24 cellular contexts compared by ENCODE assay signal in the genomic region with DNA sequence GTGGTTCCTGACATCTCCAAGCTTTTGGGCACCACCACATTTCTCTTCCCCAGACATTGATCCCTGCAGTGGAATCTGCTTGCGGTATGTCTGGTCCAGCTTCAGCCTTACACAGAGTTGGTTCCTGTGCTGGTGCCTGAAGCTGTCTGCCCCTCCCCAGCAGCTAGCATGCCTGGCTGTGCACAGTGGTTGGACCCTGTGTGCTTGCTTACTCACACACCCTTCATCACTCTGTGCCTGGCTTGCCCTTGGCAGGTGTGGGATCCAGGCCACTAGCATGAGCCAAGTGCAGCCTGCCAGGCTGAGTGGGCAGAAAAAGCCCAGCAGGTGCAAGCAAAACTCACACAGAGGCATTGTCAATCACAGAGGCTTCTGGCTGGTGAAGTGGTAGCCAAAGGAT.
"Had no signal": no experiment of that assay in that cellular context is flagged by ENCODE, and none has a peak within 500 bp of the region (broad histone marks: within the 10 kb centered on the region; RNA-seq: fewer than 3 reads in every experiment).

No MANE protein-coding gene starts in this region.

- H3K9me3 Mint-ChIP-seq: stimulated activated naive CD8-positive, alpha-beta T cell treated with anti-CD3 and anti-CD28 coated beads, Interleukin-15, Interleukin-2, amounts not matched to agents 100 ng/mL and 50 ng/mL, for 24 hours had no signal

- H3K4me1 ChIP-seq: esophagus squamous epithelium, left lung, lower lobe of right lung, psoas muscle, right lobe of liver, suprapubic skin, transverse colon, upper lobe of right lung, uterus had no signal

- H3K27ac Mint-ChIP-seq: effector memory CD8-positive, alpha-beta T cell; natural killer cell; stimulated activated naive B cell treated with anti-CD40 and anti-IgM and Interleukin-4, amounts not matched to agents 10 μg/mL and 1 μg/mL and 100 μg/mL, for 72 hours; stimulated activated naive CD8-positive, alpha-beta T cell treated with anti-CD3 and anti-CD28 coated beads, Interleukin-15, Interleukin-2, amounts not matched to agents 100 ng/mL and 50 ng/mL, for 24 hours had no signal

- H3K4me3 Mint-ChIP-seq: effector memory CD8-positive, alpha-beta T cell; natural killer cell; stimulated activated naive B cell treated with anti-CD40 and anti-IgM and Interleukin-4, amounts not matched to agents 10 μg/mL and 1 μg/mL and 100 μg/mL, for 72 hours; stimulated activated naive CD8-positive, alpha-beta T cell treated with anti-CD3 and anti-CD28 coated beads, Interleukin-15, Interleukin-2, amounts not matched to agents 100 ng/mL and 50 ng/mL, for 24 hours had no signal

- DNase-seq: dermis blood vessel endothelial cell; effector memory CD8-positive, alpha-beta T cell; erythroblast; esophagus squamous epithelium; foreskin melanocyte; glutamatergic neuron; left lung; lower lobe of right lung; natural killer cell; occipital lobe; ovary; psoas muscle; retina; right lobe of liver; small intestine; stimulated activated CD4-positive, alpha-beta T cell treated with anti-CD3 and anti-CD28 coated beads, Interleukin-15, amount 100 ng/mL, for 24 hours; stimulated activated CD4-positive, alpha-beta T cell treated with anti-CD3 and anti-CD28 coated beads, Interleukin-2, amount 100 ng/mL, for 48 hours; stimulated activated naive B cell treated with anti-CD40 and anti-IgM and Interleukin-4, amounts not matched to agents 10 μg/mL and 1 μg/mL and 100 μg/mL, for 72 hours; transverse colon; upper lobe of right lung; uterus had no signal

- H3K9me3 ChIP-seq: esophagus squamous epithelium, left lung, lower lobe of right lung, ovary, psoas muscle, right lobe of liver, suprapubic skin, transverse colon, upper lobe of right lung, uterus had no signal

- H3K27me3 ChIP-seq: left lung, ovary, right lobe of liver, suprapubic skin, transverse colon, upper lobe of right lung, uterus had no signal

- ATAC-seq: effector memory CD8-positive, alpha-beta T cell; left lung; lower lobe of right lung; natural killer cell; right lobe of liver; stimulated activated naive B cell treated with anti-CD40 and anti-IgM and Interleukin-4, amounts not matched to agents 10 μg/mL and 1 μg/mL and 100 μg/mL, for 72 hours; upper lobe of right lung had no signal

- H3K4me1 Mint-ChIP-seq: natural killer cell; stimulated activated naive B cell treated with anti-CD40 and anti-IgM and Interleukin-4, amounts not matched to agents 10 μg/mL and 1 μg/mL and 100 μg/mL, for 72 hours had no signal

- H3K4me3 ChIP-seq: coronary artery, esophagus squamous epithelium, left lung, lower lobe of right lung, ovary, psoas muscle, right lobe of liver, suprapubic skin, transverse colon, upper lobe of right lung, uterus had no signal

- H3K36me3 Mint-ChIP-seq: natural killer cell; stimulated activated naive B cell treated with anti-CD40 and anti-IgM and Interleukin-4, amounts not matched to agents 10 μg/mL and 1 μg/mL and 100 μg/mL, for 72 hours had no signal

- H3K27ac ChIP-seq: coronary artery, esophagus squamous epithelium, left lung, lower lobe of right lung, ovary, psoas muscle, right lobe of liver, suprapubic skin, transverse colon, upper lobe of right lung, uterus had no signal

- H3K27me3 Mint-ChIP-seq: effector memory CD8-positive, alpha-beta T cell; stimulated activated naive B cell treated with anti-CD40 and anti-IgM and Interleukin-4, amounts not matched to agents 10 μg/mL and 1 μg/mL and 100 μg/mL, for 72 hours; stimulated activated naive CD8-positive, alpha-beta T cell treated with anti-CD3 and anti-CD28 coated beads, Interleukin-15, Interleukin-2, amounts not matched to agents 100 ng/mL and 50 ng/mL, for 24 hours had no signal

- H3K36me3 ChIP-seq: esophagus squamous epithelium, left lung, lower lobe of right lung, ovary, right lobe of liver, suprapubic skin, transverse colon, upper lobe of right lung, uterus had no signal
